In genomic region chr15:68333775-68334470, GRCh38 we compare ENCODE assay signal across 11 cellular contexts. TPM values are rescaled to one million over a fixed set of nuclear protein-coding genes. Genes with fewer than 3 reads are reported as not detected.
DNase-seq lines count a peak whose midpoint lies in the region; ATAC-seq, FAIRE-seq and TF ChIP-seq lines count a peak whose summit lies in the region.
"Had no signal": no experiment of that assay in that cellular context is flagged by ENCODE, and none has a peak within 500 bp of the region (broad histone marks: within the 10 kb centered on the region; RNA-seq: fewer than 3 reads in every experiment).

No MANE protein-coding gene starts in this region.

- H3K27me3 ChIP-seq in endothelial cell of umbilical vein (ENCODE audit: control insufficient read depth in 2 of 2, insufficient read depth in 2 of 2, low read length in 2 of 2) = peaks cover 0 to 4% of the 10 kb centered on the region in 2 experiments
- H3K27me3 ChIP-seq in osteoblast (ENCODE audit: insufficient read depth, low read length) = no peaks in the 10 kb centered on the region

- H2AFZ ChIP-seq in endothelial cell of umbilical vein (ENCODE audit: low read depth, low read length) (no peak overlapping the region), osteoblast (ENCODE audit: low read length) (no peak overlapping the region)

- dilution Hi-C loops in endothelial cell of umbilical vein (cut with MboI; ENCODE audit: extremely low pct_ligation_motif_present, low sequenced_read_pairs) = no loop called here

- peaks cover 9% of the 10 kb centered on the region for H3K4me1 ChIP-seq in endothelial cell of umbilical vein (ENCODE audit: control insufficient read depth, extremely low read depth, insufficient read depth, low read length)
- peaks cover 40% of the 10 kb centered on the region for H3K4me1 ChIP-seq in osteoblast (ENCODE audit: insufficient read depth, low read length)

- H3K4me2 ChIP-seq in endothelial cell of umbilical vein (ENCODE audit: insufficient read depth, low read length) = no peak overlapping the region
- peak overlapping the region; percentile 72 for H3K4me2 ChIP-seq in osteoblast (ENCODE audit: insufficient read depth, low read length)

- peak; percentile 68 for FAIRE-seq in endothelial cell of umbilical vein (lab: Jason Lieb, UNC)

- TF ChIP-seq CTCF in endothelial cell of umbilical vein (IDR thresholded peaks at IDR 0.05; ENCODE audit: extremely low read depth in 1 of 2, insufficient read depth in 1 of 2, low read depth in 1 of 2, low read length in 2 of 2) (no peak), osteoblast (IDR thresholded peaks at IDR 0.05; ENCODE audit: extremely low read depth, low read depth, low read length) (no peak)

- BruUV-seq in endothelial cell of umbilical vein (replicated peaks; lab: Mats Ljungman, UMichigan) = no TSS peak

- H3K9me1 ChIP-seq in endothelial cell of umbilical vein (replicated peaks; ENCODE audit: control insufficient read depth, extremely low read depth, insufficient read depth, low read length) = no peaks in the 10 kb centered on the region

- H3K36me3 ChIP-seq in endothelial cell of umbilical vein (ENCODE audit: control insufficient read depth in 2 of 2, extremely low read depth in 1 of 2, insufficient read depth in 2 of 2, low read length in 2 of 2) (no peaks in the 10 kb centered on the region), osteoblast (ENCODE audit: insufficient read depth, low read length) (peaks cover 85% of the 10 kb centered on the region)

- H3K27ac Mint-ChIP-seq in stimulated activated memory B cell treated with anti-CD40 and anti-IgM and Interleukin-4, amounts not matched to agents 10 μg/mL and 1 μg/mL and 100 μg/mL, for 72 hours = no peak overlapping the region
- H3K27ac Mint-ChIP-seq: endodermal cell had no signal

- H3K36me3 Mint-ChIP-seq in stimulated activated memory B cell treated with anti-CD40 and anti-IgM and Interleukin-4, amounts not matched to agents 10 μg/mL and 1 μg/mL and 100 μg/mL, for 72 hours = no peaks in the 10 kb centered on the region

- H3K9ac ChIP-seq in endothelial cell of umbilical vein (replicated peaks; ENCODE audit: extremely low read depth, insufficient read depth, low read length) = no peak overlapping the region

- H3K9me3 ChIP-seq in endothelial cell of umbilical vein (replicated peaks; ENCODE audit: control insufficient read depth, insufficient read depth, low read length) = no peaks in the 10 kb centered on the region
- H3K9me3 ChIP-seq in osteoblast (ENCODE audit: low read depth, low read length) = no peaks in the 10 kb centered on the region

- ATAC-seq in stimulated activated memory B cell treated with anti-CD40 and anti-IgM and Interleukin-4, amounts not matched to agents 10 μg/mL and 1 μg/mL and 100 μg/mL, for 72 hours = no peak

- no peaks in the 10 kb centered on the region for H3K9me3 Mint-ChIP-seq in stimulated activated memory B cell treated with anti-CD40 and anti-IgM and Interleukin-4, amounts not matched to agents 10 μg/mL and 1 μg/mL and 100 μg/mL, for 72 hours
- H3K9me3 Mint-ChIP-seq: endodermal cell had no signal

- CTCF ChIA-PET in endothelial cell of umbilical vein (lab: Charles Lee) = interaction anchor here (0.8 to 2.9 kb wide), 8 partner anchors 11 to 213 kb away, joined by 3 to 15 read pairs (median 4); no protein-coding TSS in a partner anchor

- H4K20me1 ChIP-seq in endothelial cell of umbilical vein (replicated peaks; ENCODE audit: control insufficient read depth, extremely low read depth, insufficient read depth, low read length) = no peaks in the 10 kb centered on the region
- peaks cover 6% of the 10 kb centered on the region for H4K20me1 ChIP-seq in osteoblast (ENCODE audit: insufficient read depth, low read length)

- peaks cover 9% of the 10 kb centered on the region for H3K4me1 Mint-ChIP-seq in stimulated activated memory B cell treated with anti-CD40 and anti-IgM and Interleukin-4, amounts not matched to agents 10 μg/mL and 1 μg/mL and 100 μg/mL, for 72 hours

- DNase-seq in GM03348 (ENCODE audit: low spot score) = peak; percentile 48
- DNase-seq in RKO (ENCODE audit: low spot score) = peak; percentile 34
- no peak for DNase-seq in endothelial cell of umbilical vein (ENCODE audit: low read depth, low spot score)
- DNase-seq in osteoblast (ENCODE audit: insufficient read length, low spot score, missing footprints) = no peak
- no peak for DNase-seq in NCI-H526 (lab: John Stamatoyannopoulos, UW)
- no peak for DNase-seq in SKM-1 treated with dmso at 0.1 percent for 144 hours (lab: John Stamatoyannopoulos, UW; ENCODE audit: unreplicated experiment)
- no peak for DNase-seq in effector CD8-positive, alpha-beta T cell (lab: John Stamatoyannopoulos, UW)
- DNase-seq: Calu3, endodermal cell, MM.1S had no signal

- no peak overlapping the region for H3K4me3 Mint-ChIP-seq in stimulated activated memory B cell treated with anti-CD40 and anti-IgM and Interleukin-4, amounts not matched to agents 10 μg/mL and 1 μg/mL and 100 μg/mL, for 72 hours
- H3K4me3 Mint-ChIP-seq: endodermal cell had no signal

- no peaks in the 10 kb centered on the region for H3K79me2 ChIP-seq in endothelial cell of umbilical vein (ENCODE audit: control insufficient read depth, insufficient read depth, low read length)
- H3K79me2 ChIP-seq in osteoblast (ENCODE audit: insufficient read depth, low read length) = no peaks in the 10 kb centered on the region

- intact Hi-C loops in endothelial cell of umbilical vein (cut with micrococcal nuclease) = no loop called here

- POLR2A ChIA-PET in endothelial cell of umbilical vein (lab: Charles Lee) = interaction anchor here (0.5 to 0.7 kb wide), 2 partner anchors 27 to 90 kb away, joined by 3 to 5 read pairs; no protein-coding TSS in a partner anchor

- H3K27me3 Mint-ChIP-seq in stimulated activated memory B cell treated with anti-CD40 and anti-IgM and Interleukin-4, amounts not matched to agents 10 μg/mL and 1 μg/mL and 100 μg/mL, for 72 hours = peaks cover 53% of the 10 kb centered on the region

- H3K27ac ChIP-seq in endothelial cell of umbilical vein (ENCODE audit: insufficient read depth, low read depth, low read length) (no peak overlapping the region), osteoblast (ENCODE audit: low read depth, low read length) (peak overlapping the region; percentile 85)

- no peak for TF ChIP-seq POLR2A in endothelial cell of umbilical vein (IDR thresholded peaks at IDR 0.05; ENCODE audit: low read depth, low read length)

- H3K4me3 ChIP-seq in endothelial cell of umbilical vein (replicated peaks in 1 of 3; ENCODE audit: insufficient read depth in 1 of 3, low read depth in 1 of 3, low read length in 3 of 3) (no peak overlapping the region), osteoblast (ENCODE audit: insufficient read depth, low read length) (peak overlapping the region; percentile 29)

TF ChIP-seq in endothelial cell of umbilical vein, 7 proteins besides CTCF, POLR2A, EP300 and RAD21:
- TF ChIP-seq MYC (IDR thresholded peaks at IDR 0.05; ENCODE audit: low read depth, low read length) (no peak), FOS (IDR thresholded peaks at IDR 0.05; ENCODE audit: borderline replicate concordance, insufficient read depth, low read length) (no peak), GATA2 (IDR thresholded peaks at IDR 0.05; ENCODE audit: insufficient read depth, insufficient read length, low read depth, low read length) (no peak), JUN (IDR thresholded peaks at IDR 0.05; ENCODE audit: borderline replicate concordance, insufficient read depth, insufficient read length, low read depth) (no peak), POLR2AphosphoS5 (IDR thresholded peaks at IDR 0.05; ENCODE audit: insufficient read depth, low read depth, low read length) (no peak), MAX (IDR thresholded peaks at IDR 0.05; ENCODE audit: insufficient read depth, insufficient read length) (no peak), EZH2 (IDR thresholded peaks at IDR 0.05; ENCODE audit: borderline replicate concordance, low read depth, low read length, severe bottlenecking) (no peak)

RNA-seq across cellular contexts. Expression of gene FEM1B, which starts 56.4 kb away (rescaled TPM):
- total RNA-seq in endothelial cell of umbilical vein = 33.2 TPM in 2 replicates
- 11.1 and 16.3 TPM in 2 replicates for polyA plus RNA-seq in endothelial cell of umbilical vein
- polyA plus RNA-seq in endothelial cell of umbilical vein (2011; cell fraction: cytosol; rRNA removed) = 10.0 and 15.6 TPM in 2 replicates
- 13.9 and 17.7 TPM in 2 replicates for polyA plus RNA-seq in endothelial cell of umbilical vein (2011; cell fraction: nucleus; rRNA removed)
- 12.7 and 17.6 TPM in 2 replicates for polyA plus RNA-seq in endothelial cell of umbilical vein (2012)
- 133 and 162 TPM in 2 replicates for polyA minus RNA-seq in endothelial cell of umbilical vein
- polyA minus RNA-seq in endothelial cell of umbilical vein (2011; cell fraction: cytosol; rRNA and poly(A)+ RNA removed) = 122 TPM
- polyA minus RNA-seq in endothelial cell of umbilical vein (2011; cell fraction: nucleus; rRNA and poly(A)+ RNA removed) = 47.7 and 81.6 TPM in 2 replicates
- total RNA-seq in osteoblast = 35.5 and 41.5 TPM in 2 replicates

Comparison
In these comparisons a context has a peak if more than half of its experiments do, and no peak if none do; other contexts are left out.
1. DNase-seq: peak in GM03348 (single experiment) and RKO (single experiment); none in endothelial cell of umbilical vein (single experiment), osteoblast (single experiment), NCI-H526 (0 of 2), SKM-1 treated with dmso at 0.1 percent for 144 hours (single experiment) and effector CD8-positive, alpha-beta T cell (single experiment).